Comparison of ENCODE assay signal across 12 cellular contexts in genomic region chr17:72613411-72614292, GRCh38.
DNase-seq lines count a peak whose midpoint lies in the region; ATAC-seq and TF ChIP-seq lines count a peak whose summit lies in the region.
"Had no signal": no experiment of that assay in that cellular context is flagged by ENCODE, and none has a peak within 500 bp of the region (broad histone marks: within the 10 kb centered on the region; RNA-seq: fewer than 3 reads in every experiment).

No MANE protein-coding gene starts in this region.

- H3K23me2 ChIP-seq in H9 (ENCODE audit: insufficient read length, low read depth, low read length, poor library complexity, severe bottlenecking): no peaks in the 10 kb centered on the region

- no peak overlapping the region for H2BK20ac ChIP-seq in H9 (ENCODE audit: low read depth, low read length, poor library complexity, severe bottlenecking)

- no peaks in the 10 kb centered on the region for H3K27me3 ChIP-seq in H9 (ENCODE audit: insufficient read depth, low read length)
- H3K27me3 ChIP-seq: thyroid gland had no signal

- no peak overlapping the region for H4K5ac ChIP-seq in H9 (ENCODE audit: insufficient read length, low read depth, low read length)

- H2AFZ ChIP-seq in H9 (ENCODE audit: low read length): no peak overlapping the region

- H3K4me1 ChIP-seq in H9 (ENCODE audit: insufficient read depth, low read length): 0 out of 2 replicates have a peak, but pooled peaks cover 5% of the 10 kb centered on the region
- H3K4me1 ChIP-seq: thyroid gland had no signal

- H2BK5ac ChIP-seq in H9 (ENCODE audit: insufficient read length, low read length): no peak overlapping the region

- no peak overlapping the region for H3T11ph ChIP-seq in H9 (ENCODE audit: low read length)

- no peaks in the 10 kb centered on the region for H3K79me2 ChIP-seq in H9 (ENCODE audit: insufficient read depth, low read length)

- CTCF ChIA-PET in activated CD8-positive, alpha-beta T cell treated with anti-CD3 and anti-CD28 coated beads, Interleukin-2, amount 10 ng/mL, durations not matched to agents 7 days and 5 days (lab: Charles Lee): interaction anchor here (1.3 kb wide), 1 partner anchor 57 kb away, joined by 3 read pairs; no protein-coding TSS in a partner anchor

- H2BK15ac ChIP-seq in H9 (ENCODE audit: low read depth, low read length): no peak overlapping the region

- H3K56ac ChIP-seq in H9 (ENCODE audit: insufficient read length, low read depth, low read length): no peak overlapping the region

- H3K4me1 Mint-ChIP-seq in nephron progenitor cell (peaks cover 54% of the 10 kb centered on the region), H9 (peaks cover 27 to 36% of the 10 kb centered on the region in 2 experiments), natural killer cell (peaks cover 8 to 10% of the 10 kb centered on the region in 2 donors)
- H3K4me1 Mint-ChIP-seq in activated CD8-positive, alpha-beta T cell treated with anti-CD3 and anti-CD28 coated beads, Interleukin-2, amount 10 ng/mL, durations not matched to agents 7 days and 5 days (ENCODE audit: low read depth): peaks cover 16% of the 10 kb centered on the region

- no peak overlapping the region for H4K91ac ChIP-seq in H9 (ENCODE audit: insufficient read length, low read depth, low read length)

- no peak overlapping the region for H2BK12ac ChIP-seq in H9 (ENCODE audit: insufficient read length, low read depth, low read length)

- no peak overlapping the region for H3K23ac ChIP-seq in H9 (ENCODE audit: insufficient read length, low read depth, low read length)

- H3K36me3 Mint-ChIP-seq in nephron progenitor cell (ENCODE audit: low read depth): no peaks in the 10 kb centered on the region
- H3K36me3 Mint-ChIP-seq in H9 (ENCODE audit: insufficient read depth in 1 of 3, low read depth in 3 of 3): no peaks in the 10 kb centered on the region
- no peaks in the 10 kb centered on the region for H3K36me3 Mint-ChIP-seq in natural killer cell
- H3K36me3 Mint-ChIP-seq in activated CD8-positive, alpha-beta T cell treated with anti-CD3 and anti-CD28 coated beads, Interleukin-2, amount 10 ng/mL, durations not matched to agents 7 days and 5 days (ENCODE audit: low read depth): no peaks in the 10 kb centered on the region

- H3K9me3 ChIP-seq in H9 (ENCODE audit: control insufficient read depth, low read depth, low read length): no peaks in the 10 kb centered on the region
- H3K9me3 ChIP-seq: thyroid gland had no signal

- no CpG with 5 or more reads among the region's 10 CpGs for WGBS in H9 (ENCODE audit: extremely low coverage, insufficient read length, low lambda C conversion rate)

- H2AK5ac ChIP-seq in H9 (ENCODE audit: insufficient read length, low read length): no peak overlapping the region

- H2BK120ac ChIP-seq in H9 (ENCODE audit: low read depth, low read length, poor library complexity, severe bottlenecking): no peak overlapping the region

- no peak overlapping the region for H3K4me3 ChIP-seq in choroid plexus epithelial cell (ENCODE audit: low read depth, low read length)
- H3K4me3 ChIP-seq: thyroid gland had no signal

- H3K9ac ChIP-seq in H9 (ENCODE audit: extremely low read depth, insufficient read length, low read length): no peak overlapping the region

- H3K14ac ChIP-seq in H9 (ENCODE audit: insufficient read depth, low read length): no peak overlapping the region; the same call in 1 of the 2 replicates

- DNase-seq in EH (ENCODE audit: low read depth) (peak; percentile 76), NOMO-1 (lab: John Stamatoyannopoulos, UW; ENCODE audit: unreplicated experiment in 2 of 2) (peak; percentile 71 to 88), choroid plexus epithelial cell (ENCODE audit: low read depth) (peak; percentile 66), nephron progenitor cell (no peak), H9 (no peak), occipital lobe (lab: John Stamatoyannopoulos, UW) (no peak), natural killer cell (no peak)
- DNase-seq in activated CD8-positive, alpha-beta T cell treated with anti-CD3 and anti-CD28 coated beads, Interleukin-2, amount 10 ng/mL, durations not matched to agents 7 days and 5 days: no peak
- DNase-seq: NCI-H1048; stimulated activated CD4-positive, alpha-beta T cell treated with anti-CD3 and anti-CD28 coated beads, Interleukin-15, amount 100 ng/mL, for 24 hours; SW 1271; thyroid gland had no signal

- no peak for TF ChIP-seq CTCF in choroid plexus epithelial cell (conservative IDR thresholded peaks at IDR 0.05; ENCODE audit: low read depth, low read length)
- TF ChIP-seq CTCF in nephron progenitor cell (IDR thresholded peaks at IDR 0.05): no peak
- TF ChIP-seq CTCF in H9 (conservative IDR thresholded peaks at IDR 0.05): no peak
- TF ChIP-seq CTCF in natural killer cell (IDR thresholded peaks at IDR 0.05): no peak

- no peak overlapping the region for H3K4me3 Mint-ChIP-seq in nephron progenitor cell
- H3K4me3 Mint-ChIP-seq in H9: no peak overlapping the region
- H3K4me3 Mint-ChIP-seq in natural killer cell: no peak overlapping the region
- no peak overlapping the region for H3K4me3 Mint-ChIP-seq in activated CD8-positive, alpha-beta T cell treated with anti-CD3 and anti-CD28 coated beads, Interleukin-2, amount 10 ng/mL, durations not matched to agents 7 days and 5 days

- H3K4ac ChIP-seq in H9 (ENCODE audit: low read depth, low read length): no peak overlapping the region

- H4K8ac ChIP-seq in H9 (replicated peaks; ENCODE audit: insufficient read length, low read depth, low read length): no peak overlapping the region

- peaks cover 22% of the 10 kb centered on the region for H3K27me3 Mint-ChIP-seq in nephron progenitor cell (ENCODE audit: low read depth, poor library complexity)
- H3K27me3 Mint-ChIP-seq in H9 (ENCODE audit: low read depth): peaks cover 53% of the 10 kb centered on the region
- H3K27me3 Mint-ChIP-seq in natural killer cell (ENCODE audit: low read depth in 2 of 2): peaks cover 23 to 29% of the 10 kb centered on the region in 2 donors
- peaks cover 49% of the 10 kb centered on the region for H3K27me3 Mint-ChIP-seq in activated CD8-positive, alpha-beta T cell treated with anti-CD3 and anti-CD28 coated beads, Interleukin-2, amount 10 ng/mL, durations not matched to agents 7 days and 5 days (ENCODE audit: low read depth)

- no peak overlapping the region for H3K27ac ChIP-seq in H9 (ENCODE audit: insufficient read length, low read depth, low read length)
- H3K27ac ChIP-seq: thyroid gland had no signal

- intact Hi-C loops in natural killer cell (cut with micrococcal nuclease): no loop called here

- H3K79me1 ChIP-seq in H9 (ENCODE audit: insufficient read depth, low read depth, low read length, poor library complexity, severe bottlenecking): no peaks in the 10 kb centered on the region

- no peak overlapping the region for H3K4me2 ChIP-seq in H9 (ENCODE audit: insufficient read depth, insufficient read length, low read length)

- POLR2A ChIA-PET in activated CD8-positive, alpha-beta T cell treated with anti-CD3 and anti-CD28 coated beads, Interleukin-2, amount 10 ng/mL, durations not matched to agents 7 days and 5 days (lab: Charles Lee): no interaction called here

- no peak overlapping the region for H3K18ac ChIP-seq in H9 (ENCODE audit: insufficient read length, low read depth, low read length)

- H3K9me3 Mint-ChIP-seq in nephron progenitor cell (peaks cover 2% of the 10 kb centered on the region), H9 (no peaks in the 10 kb centered on the region), natural killer cell (no peaks in the 10 kb centered on the region)
- H3K9me3 Mint-ChIP-seq in activated CD8-positive, alpha-beta T cell treated with anti-CD3 and anti-CD28 coated beads, Interleukin-2, amount 10 ng/mL, durations not matched to agents 7 days and 5 days (ENCODE audit: insufficient read depth): no peaks in the 10 kb centered on the region

- H3K27ac Mint-ChIP-seq in nephron progenitor cell (peak overlapping the region; percentile 76), H9 (no peak overlapping the region), natural killer cell (no peak overlapping the region)
- H3K27ac Mint-ChIP-seq in activated CD8-positive, alpha-beta T cell treated with anti-CD3 and anti-CD28 coated beads, Interleukin-2, amount 10 ng/mL, durations not matched to agents 7 days and 5 days: no peak overlapping the region

- H4K20me1 ChIP-seq in H9 (ENCODE audit: control insufficient read depth, insufficient read depth, insufficient read length): no peaks in the 10 kb centered on the region

- ATAC-seq in natural killer cell: no peak
- ATAC-seq in activated CD8-positive, alpha-beta T cell treated with anti-CD3 and anti-CD28 coated beads, Interleukin-2, amount 10 ng/mL, durations not matched to agents 7 days and 5 days: no peak

Comparison
In these comparisons a context has a peak if more than half of its experiments do, and no peak if none do; other contexts are left out.
1. DNase-seq: peak in EH (single experiment), NOMO-1 (2 of 2) and choroid plexus epithelial cell (single experiment); none in nephron progenitor cell (single experiment), H9 (single experiment), occipital lobe (single experiment), natural killer cell (single experiment) and activated CD8-positive, alpha-beta T cell treated with anti-CD3 and anti-CD28 coated beads, Interleukin-2, amount 10 ng/mL, durations not matched to agents 7 days and 5 days (single experiment).